ENCODE assay signal across 9 cellular contexts in genomic region chr2:27353762-27354596, GRCh38. TPM values are rescaled to one million over a fixed set of nuclear protein-coding genes. Genes with fewer than 3 reads are reported as not detected.
DNase-seq lines count a peak whose midpoint lies in the region; ATAC-seq and TF ChIP-seq lines count a peak whose summit lies in the region.
"Had no signal": no experiment of that assay in that cellular context is flagged by ENCODE, and none has a peak within 500 bp of the region (broad histone marks: within the 10 kb centered on the region; RNA-seq: fewer than 3 reads in every experiment).

No MANE protein-coding gene starts in this region.

- peak overlapping the region; percentile 51 for H3K4me3 Mint-ChIP-seq in activated T-cell treated with anti-CD3 and anti-CD28 coated beads, Interleukin-2, amount 50 U/mL, for 4 hours

- no peaks in the 10 kb centered on the region for H3K9me3 ChIP-seq in smooth muscle cell (replicated peaks; ENCODE audit: low read depth)

- H2AFZ ChIP-seq in smooth muscle cell (ENCODE audit: low read depth) = no peak overlapping the region

- CTCF ChIA-PET in RWPE1 (lab: Yijun Ruan, JAX) = interaction anchor here (0.6 kb wide), 1 partner anchor 122 kb away, joined by 3 read pairs; no protein-coding TSS in a partner anchor

- peaks cover 77% of the 10 kb centered on the region for H3K79me2 ChIP-seq in smooth muscle cell (ENCODE audit: low read depth)

- H3K27ac ChIP-seq in RWPE1 (peak overlapping the region; percentile 39; the same call in 1 of the 2 replicates), epithelial cell of prostate (peak overlapping the region; percentile 21), smooth muscle cell (ENCODE audit: low read depth) (peak overlapping the region; percentile 93)

- H3K4me1 ChIP-seq in smooth muscle cell (ENCODE audit: low read depth) = peaks cover 27% of the 10 kb centered on the region

- H3K27me3 ChIP-seq in smooth muscle cell (ENCODE audit: low read depth) (no peaks in the 10 kb centered on the region), H7 (ENCODE audit: control insufficient read depth, insufficient read depth, low read length) (no peaks in the 10 kb centered on the region)

- no peaks in the 10 kb centered on the region for H3K9me3 Mint-ChIP-seq in activated T-cell treated with anti-CD3 and anti-CD28 coated beads, Interleukin-2, amount 50 U/mL, for 4 hours

- H4K20me1 ChIP-seq in smooth muscle cell (ENCODE audit: low read depth) = peaks cover 54% of the 10 kb centered on the region

- peaks cover 52% of the 10 kb centered on the region for H3K4me1 Mint-ChIP-seq in activated T-cell treated with anti-CD3 and anti-CD28 coated beads, Interleukin-2, amount 50 U/mL, for 4 hours (ENCODE audit: low read depth)

- intact Hi-C loops in left cardiac atrium (cut with DNase I) = no loop called here

- WGBS in smooth muscle cell (ENCODE audit: low lambda C conversion rate) = 56% methylated on average over 7 of the region's 7 CpGs

- H3K4me2 ChIP-seq in smooth muscle cell = peak overlapping the region; percentile 89

- peaks cover 16% of the 10 kb centered on the region for H3F3A ChIP-seq in smooth muscle cell (ENCODE audit: low read depth)

- no peaks in the 10 kb centered on the region for H3K36me3 ChIP-seq in smooth muscle cell (ENCODE audit: low read depth)
- no peaks in the 10 kb centered on the region; the same call in 1 of the 2 replicates for H3K36me3 ChIP-seq in H7 (replicated peaks; ENCODE audit: control insufficient read depth, insufficient read depth, low read length)

- H3K36me3 Mint-ChIP-seq in activated T-cell treated with anti-CD3 and anti-CD28 coated beads, Interleukin-2, amount 50 U/mL, for 4 hours (ENCODE audit: insufficient read depth) = peaks cover 14% of the 10 kb centered on the region

- POLR2A ChIA-PET in RWPE1 (lab: Yijun Ruan, JAX; ENCODE audit: low non-redundant PET) = no interaction called here

- TF ChIP-seq CTCF in RWPE1 (conservative IDR thresholded peaks at IDR 0.05; ENCODE audit: low read depth) = no peak
- TF ChIP-seq CTCF in smooth muscle cell (IDR thresholded peaks at IDR 0.05; ENCODE audit: borderline replicate concordance, insufficient read depth, poor library complexity, severe bottlenecking) = no peak

- H3K4me3 ChIP-seq in smooth muscle cell = no peak overlapping the region
- no peak overlapping the region for H3K4me3 ChIP-seq in H7 (ENCODE audit: insufficient read depth, low read depth, low read length)

- DNase-seq in activated T-cell treated with anti-CD3 and anti-CD28 coated beads, Interleukin-2, amount 50 U/mL, for 4 hours = no peak
- no peak for DNase-seq in activated T-cell treated with anti-CD3 and anti-CD28 coated beads, Interleukin-2, amount 50 U/mL, for 48 hours
- DNase-seq in RWPE1 (ENCODE audit: low spot score) (no peak), epithelial cell of prostate (ENCODE audit: low read depth, low spot score) (no peak), smooth muscle cell (lab: John Stamatoyannopoulos, UW; ENCODE audit: unreplicated experiment) (no peak), H7 (no peak), left cardiac atrium (no peak)
- no peak for DNase-seq in stimulated activated CD4-positive, alpha-beta T cell treated with anti-CD3 and anti-CD28 coated beads, Interleukin-2, amount 100 ng/mL, for 24 hours
- DNase-seq: occipital lobe had no signal

- no peaks in the 10 kb centered on the region for H3K27me3 Mint-ChIP-seq in activated T-cell treated with anti-CD3 and anti-CD28 coated beads, Interleukin-2, amount 50 U/mL, for 4 hours (ENCODE audit: low read depth)

- no peak for ATAC-seq in activated T-cell treated with anti-CD3 and anti-CD28 coated beads, Interleukin-2, amount 50 U/mL, for 4 hours
- ATAC-seq in left cardiac atrium = no peak

- H3K9ac ChIP-seq in smooth muscle cell (ENCODE audit: low read depth) = peak overlapping the region; percentile 87

RNA-seq across cellular contexts. Expression of gene GTF3C2, which starts 2.6 kb away (rescaled TPM):
- 100 to 1,000 TPM; 102 to 110 (median 107) TPM for total RNA-seq in activated T-cell treated with anti-CD3 and anti-CD28 coated beads, Interleukin-2, amount 50 U/mL, for 4 hours
- total RNA-seq in smooth muscle cell (37.7 and 42.3 TPM in 2 replicates), left cardiac atrium (10 to 100 TPM; 17.7 to 29.1 TPM)
- 40.3 and 53.8 TPM in 2 replicates for polyA plus RNA-seq in smooth muscle cell
- 147 and 152 TPM in 2 replicates for total RNA-seq in H7 (2014; rRNA removed; shearing (Covaris generic))

RNA-seq across cellular contexts. Expression of gene EIF2B4, which starts 16.2 kb away (rescaled TPM):
- total RNA-seq in activated T-cell treated with anti-CD3 and anti-CD28 coated beads, Interleukin-2, amount 50 U/mL, for 4 hours = 10 to 100 TPM; 63.4 to 69.8 (median 65.0) TPM
- total RNA-seq in smooth muscle cell (30.6 and 36.4 TPM in 2 replicates), left cardiac atrium (10 to 100 TPM; 32.1 to 40.0 TPM)
- 70.2 and 80.0 TPM in 2 replicates for polyA plus RNA-seq in smooth muscle cell
- 31.6 and 33.1 TPM in 2 replicates for total RNA-seq in H7 (2014; rRNA removed; shearing (Covaris generic))

RNA-seq across cellular contexts. Expression of gene SNX17, which starts 16.4 kb away (rescaled TPM):
- 100 to 1,000 TPM; 117 to 125 (median 123) TPM for total RNA-seq in activated T-cell treated with anti-CD3 and anti-CD28 coated beads, Interleukin-2, amount 50 U/mL, for 4 hours
- 84.5 and 88.4 TPM in 2 replicates for total RNA-seq in smooth muscle cell
- 128 and 155 TPM in 2 replicates for polyA plus RNA-seq in smooth muscle cell
- total RNA-seq in H7 (2014; rRNA removed; shearing (Covaris generic)) = 110 and 129 TPM in 2 replicates
- total RNA-seq in left cardiac atrium = 10 to 100 TPM; 61.4 to 74.3 TPM

RNA-seq across cellular contexts. Expression of gene ZNF513, which starts 26.6 kb away (rescaled TPM):
- 10 to 100 TPM in 2 of 3 donors, 1 to 10 TPM in 1; 8.4 to 11.0 (median 10.4) TPM for total RNA-seq in activated T-cell treated with anti-CD3 and anti-CD28 coated beads, Interleukin-2, amount 50 U/mL, for 4 hours
- 6.5 and 7.6 TPM in 2 replicates for total RNA-seq in smooth muscle cell
- polyA plus RNA-seq in smooth muscle cell = 15.7 and 21.3 TPM in 2 replicates
- total RNA-seq in H7 (2014; rRNA removed; shearing (Covaris generic)) = 11.8 and 19.2 TPM in 2 replicates
- 10 to 100 TPM in 1 of 2 donors, 1 to 10 TPM in 1; 9.4 to 11.9 TPM for total RNA-seq in left cardiac atrium

RNA-seq across cellular contexts. Expression of gene MPV17, which starts 31.1 kb away (rescaled TPM):
- total RNA-seq in activated T-cell treated with anti-CD3 and anti-CD28 coated beads, Interleukin-2, amount 50 U/mL, for 4 hours = 10 to 100 TPM; 84.6 to 89.4 (median 87.5) TPM
- 87.1 and 114 TPM in 2 replicates for total RNA-seq in smooth muscle cell
- polyA plus RNA-seq in smooth muscle cell = 117 and 128 TPM in 2 replicates
- total RNA-seq in H7 (2014; rRNA removed; shearing (Covaris generic)) = 53.8 and 60.8 TPM in 2 replicates
- total RNA-seq in left cardiac atrium = 10 to 100 TPM; 52.7 to 60.9 TPM

Comparison
In these comparisons a context has a peak if more than half of its experiments do, and no peak if none do; other contexts are left out.
1. H3K27ac ChIP-seq: peak in every context shown above with its lines; median percentile 93 in smooth muscle cell; 39 in RWPE1; 21 in epithelial cell of prostate.